Comparison of ENCODE assay signal across 2 cellular contexts in the genomic region with DNA sequence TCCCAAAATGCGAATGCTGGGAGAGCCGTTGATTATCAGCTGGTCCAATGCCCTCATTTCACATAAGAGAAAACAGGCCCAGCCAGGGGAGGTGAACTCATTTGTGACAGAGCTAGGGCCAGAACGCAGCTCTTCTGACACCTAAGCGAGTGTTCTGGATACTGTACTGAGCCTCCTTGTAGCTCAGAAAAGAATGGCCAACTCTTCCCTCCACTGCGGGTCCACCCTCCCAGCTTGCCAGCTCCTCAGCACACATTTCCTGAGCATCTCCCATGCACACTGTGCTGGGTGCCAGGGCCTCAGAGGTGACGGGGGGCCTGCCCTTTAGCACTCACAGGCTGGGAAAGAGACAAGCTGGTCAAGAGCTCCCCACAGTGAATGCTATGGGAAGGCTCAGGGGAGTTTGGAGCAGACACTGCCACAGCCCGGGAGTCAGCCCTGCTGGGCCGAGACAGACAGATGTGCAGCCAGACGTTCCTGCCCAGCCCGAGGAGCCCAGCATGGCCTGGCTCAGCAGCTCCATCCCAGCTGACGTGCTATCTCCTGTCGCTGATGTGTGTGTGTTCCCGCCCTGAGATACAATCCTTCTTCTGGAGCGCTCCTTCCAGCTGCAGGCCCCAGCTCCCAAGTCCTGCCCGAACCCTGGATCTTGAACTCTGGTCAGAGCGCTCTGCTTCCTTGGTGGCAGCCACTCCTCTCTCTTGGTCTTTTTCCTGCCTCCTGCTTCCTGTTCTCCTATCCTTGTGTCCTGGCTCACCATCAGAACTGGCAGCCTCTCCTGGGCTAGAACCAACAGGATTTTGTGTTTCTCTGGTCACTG.
TF ChIP-seq lines count a peak whose summit lies in the region.

No MANE protein-coding gene starts in this region.

TF ChIP-seq in A549, 52 proteins besides CTCF, POLR2A, EP300 and RAD21:
- no peak for TF ChIP-seq NPAS2 (CRISPR knock-in tag; IDR thresholded peaks at IDR 0.05; ENCODE audit: borderline replicate concordance)
- TF ChIP-seq CHD4 (IDR thresholded peaks at IDR 0.05; ENCODE audit: borderline replicate concordance): no peak
- TF ChIP-seq TFCP2L1 (CRISPR knock-in tag; IDR thresholded peaks at IDR 0.05): no peak

TF ChIP-seq in HEK293, 187 proteins besides CTCF, POLR2A, EP300 and RAD21:
- TF ChIP-seq ZNF48 (tag by site-specific recombination; IDR thresholded peaks at IDR 0.05) (no peak), ZNF76 (tag by site-specific recombination; IDR thresholded peaks at IDR 0.05; ENCODE audit: borderline replicate concordance, low read depth) (0 out of 2 replicates have a peak, but pooled peaks have one; percentile 3)
TF ChIP-seq in HEK293: peak in this region for 1.
